ENCODE assay signal across 2 cellular contexts in genomic region chr19:46493236-46494114, GRCh38.
TF ChIP-seq lines count a peak whose summit lies in the region.

No MANE protein-coding gene starts in this region.

TF ChIP-seq in SK-N-SH, 30 proteins besides CTCF, POLR2A, EP300 and RAD21 (continued from another document):
- TF ChIP-seq USF1 (IDR thresholded peaks at IDR 0.05; ENCODE audit: borderline replicate concordance, low read depth) (no peak), IRF3 (IDR thresholded peaks at IDR 0.05; ENCODE audit: low read depth, low read length) (no peak), USF2 (IDR thresholded peaks at IDR 0.05; ENCODE audit: borderline replicate concordance, low read depth, low read length) (no peak), REST (IDR thresholded peaks at IDR 0.05; ENCODE audit: low read depth, low read length) (no peak), JUND (IDR thresholded peaks at IDR 0.05) (no peak), MAX (IDR thresholded peaks at IDR 0.05; ENCODE audit: low read depth) (no peak), TEAD4 (IDR thresholded peaks at IDR 0.05; ENCODE audit: borderline replicate concordance, insufficient read depth) (no peak), RXRA (IDR thresholded peaks at IDR 0.05; ENCODE audit: borderline replicate concordance, low read depth) (no peak), ZBTB33 (IDR thresholded peaks at IDR 0.05; ENCODE audit: borderline replicate concordance, low read depth) (no peak), FOXM1 (IDR thresholded peaks at IDR 0.05; ENCODE audit: low read depth) (no peak), RCOR1 (IDR thresholded peaks at IDR 0.05; ENCODE audit: low read length) (no peak), FOXJ3 (CRISPR knock-in tag; IDR thresholded peaks at IDR 0.05) (no peak), TCF12 (IDR thresholded peaks at IDR 0.05) (no peak), NRF1 (IDR thresholded peaks at IDR 0.05; ENCODE audit: low read depth, low read length) (no peak)
TF ChIP-seq in SK-N-SH: peak in this region for 0.

TF ChIP-seq in SK-N-SH treated with all-trans-retinoic acid at 6 μM for 48 hours, 23 proteins besides CTCF, POLR2A, EP300 and RAD21 (continued from another document):
- no peak for TF ChIP-seq PATZ1 (CRISPR knock-in tag; IDR thresholded peaks at IDR 0.05; ENCODE audit: borderline replicate concordance)
TF ChIP-seq in SK-N-SH treated with all-trans-retinoic acid at 6 μM for 48 hours: peak in this region for 0.
